Comparison of ENCODE assay signal across 14 cellular contexts in the genomic region with DNA sequence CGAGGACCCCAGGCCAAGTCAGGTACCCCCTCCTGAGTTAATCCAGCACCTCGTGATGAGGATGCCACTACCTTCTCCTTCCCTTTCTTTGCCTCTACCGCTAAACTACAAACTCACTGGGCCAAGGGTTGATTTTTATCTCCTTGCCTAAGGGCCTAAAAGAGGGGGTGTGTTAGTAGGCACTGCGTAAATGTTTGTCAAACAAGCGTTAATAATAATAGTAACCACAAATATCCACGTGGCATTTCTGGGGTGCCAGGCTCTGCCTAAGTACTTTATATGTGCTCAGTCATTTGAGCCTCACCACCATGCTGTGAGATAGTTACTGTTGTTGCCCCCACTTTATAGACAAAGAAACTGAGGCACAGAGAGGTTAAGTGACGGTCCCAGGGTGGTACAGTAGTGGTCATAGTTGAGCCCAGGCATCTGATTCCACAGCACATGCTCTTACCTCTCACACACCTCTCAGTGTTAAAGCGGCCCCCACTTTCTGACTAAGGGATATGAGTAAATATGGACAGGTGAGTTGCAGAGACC. TPM values are rescaled to one million over a fixed set of nuclear protein-coding genes. Genes with fewer than 3 reads are reported as not detected.
A peak's percentile ranks its signal among the peaks of the same experiment; 100 is the strongest.
DNase-seq lines count a peak whose midpoint lies in the region; ATAC-seq and TF ChIP-seq lines count a peak whose summit lies in the region.
"Had no signal": no experiment of that assay in that cellular context is flagged by ENCODE, and none has a peak within 500 bp of the region (broad histone marks: within the 10 kb centered on the region; RNA-seq: fewer than 3 reads in every experiment).

No MANE protein-coding gene starts in this region.

- H3K27me3 ChIP-seq in mammary epithelial cell (ENCODE audit: insufficient read depth, low read length), result no peaks in the 10 kb centered on the region
- H3K27me3 ChIP-seq in esophagus squamous epithelium, result no peaks in the 10 kb centered on the region
- H3K27me3 ChIP-seq in uterus, result no peaks in the 10 kb centered on the region
- H3K27me3 ChIP-seq: ovary had no signal

- H3K9me3 Mint-ChIP-seq in MCF 10A (ENCODE audit: unreplicated experiment) (no peaks in the 10 kb centered on the region), osteocyte (ENCODE audit: unreplicated experiment) (peaks cover 5% of the 10 kb centered on the region)
- H3K9me3 Mint-ChIP-seq: stimulated activated naive CD8-positive, alpha-beta T cell treated with anti-CD3 and anti-CD28 coated beads, Interleukin-15, amount 100 ng/mL, for 72 hours had no signal

- H4K20me1 ChIP-seq in mammary epithelial cell (ENCODE audit: insufficient read depth, low read length), result no peaks in the 10 kb centered on the region

- TF ChIP-seq CTCF in MCF 10A (IDR thresholded peaks at IDR 0.05; ENCODE audit: unreplicated experiment) (no peak), mammary epithelial cell (conservative IDR thresholded peaks at IDR 0.05 in 1 of 2, IDR thresholded peaks at IDR 0.05 in 1 of 2; ENCODE audit: extremely low read depth in 1 of 2, insufficient read depth in 1 of 2, low read depth in 1 of 2, low read length in 2 of 2) (no peak), esophagus squamous epithelium (IDR thresholded peaks at IDR 0.05) (no peak), osteocyte (IDR thresholded peaks at IDR 0.05) (no peak), uterus (IDR thresholded peaks at IDR 0.05) (no peak)

- POLR2A ChIA-PET in MCF 10A (lab: Yijun Ruan, JAX), result interaction anchor here (0.5 to 6.0 kb wide), 35 partner anchors 9 to 479 kb away, joined by 3 to 131 read pairs (median 6); a partner anchor contains a TSS

- DNase-seq in MCF 10A (ENCODE audit: unreplicated experiment) (no peak), mammary epithelial cell (no peak), esophagus squamous epithelium (lab: John Stamatoyannopoulos, UW) (no peak), osteocyte (ENCODE audit: extremely low spot score, unreplicated experiment) (no peak), uterus (no peak), GM19240 (ENCODE audit: insufficient read length, low spot score) (no peak), C1 segment of cervical spinal cord (lab: John Stamatoyannopoulos, UW) (no peak)
- DNase-seq: 8988T; activated naive CD4-positive, alpha-beta T cell treated with anti-CD3 and anti-CD28 coated beads, Interleukin-2, amount 50 U/mL, for 16 hours; NCI-H2227 treated with DMSO at 0.1 percent for 48 hours; stimulated activated CD4-positive, alpha-beta T cell treated with anti-CD3 and anti-CD28 coated beads, Interleukin-4, amount 100 ng/mL, for 24 hours; stimulated activated naive CD8-positive, alpha-beta T cell treated with anti-CD3 and anti-CD28 coated beads, Interleukin-15, amount 100 ng/mL, for 72 hours had no signal

- no peak overlapping the region for H3K4me3 ChIP-seq in mammary epithelial cell (replicated peaks in 1 of 3; ENCODE audit: insufficient read depth in 1 of 3, low read depth in 2 of 3, low read length in 3 of 3)
- H3K4me3 ChIP-seq in esophagus squamous epithelium, result no peak overlapping the region
- no peak overlapping the region for H3K4me3 ChIP-seq in uterus

- H3K4me3 Mint-ChIP-seq in MCF 10A (ENCODE audit: unreplicated experiment) (peak overlapping the region; percentile 61), osteocyte (ENCODE audit: unreplicated experiment) (no peak overlapping the region)
- H3K4me3 Mint-ChIP-seq: stimulated activated naive CD8-positive, alpha-beta T cell treated with anti-CD3 and anti-CD28 coated beads, Interleukin-15, amount 100 ng/mL, for 72 hours had no signal

- peaks cover 87% of the 10 kb centered on the region for H3K36me3 Mint-ChIP-seq in MCF 10A (ENCODE audit: insufficient read depth, unreplicated experiment)
- H3K36me3 Mint-ChIP-seq in osteocyte (ENCODE audit: unreplicated experiment), result peaks cover 38% of the 10 kb centered on the region

- H3K27ac ChIP-seq in mammary epithelial cell (ENCODE audit: insufficient read depth, low read depth, low read length), result no peak overlapping the region
- H3K27ac ChIP-seq in esophagus squamous epithelium, result peak overlapping the region in 3 of 4 donors; percentile 53 to 75 (median 69)
- H3K27ac ChIP-seq in uterus, result peak overlapping the region; percentile 90 to 95

- dilution Hi-C loops in mammary epithelial cell (cut with HindIII; ENCODE audit: low sequenced_read_pairs), result no loop called here

- no peaks in the 10 kb centered on the region for H3K9me3 ChIP-seq in mammary epithelial cell (replicated peaks; ENCODE audit: insufficient read depth, low read length)
- no peaks in the 10 kb centered on the region for H3K9me3 ChIP-seq in esophagus squamous epithelium
- no peaks in the 10 kb centered on the region for H3K9me3 ChIP-seq in uterus
- H3K9me3 ChIP-seq: ovary had no signal

- TF ChIP-seq POLR2A in esophagus squamous epithelium (IDR thresholded peaks at IDR 0.05) (no peak), uterus (IDR thresholded peaks at IDR 0.05) (no peak)

- in situ Hi-C loops in mammary epithelial cell (cut with MboI; ENCODE audit: low sequenced_read_pairs in 2 of 2), result no loop called here

- H3K9ac ChIP-seq in mammary epithelial cell (ENCODE audit: insufficient read depth, low read length), result no peak overlapping the region

- H3K36me3 ChIP-seq in mammary epithelial cell (ENCODE audit: insufficient read depth, low read length) (no peaks in the 10 kb centered on the region), esophagus squamous epithelium (peaks cover 0 to 60% (median 0%) of the 10 kb centered on the region in 3 donors), uterus (no peaks in the 10 kb centered on the region)
- H3K36me3 ChIP-seq: ovary had no signal

- BruUV-seq in MCF 10A (replicated peaks; lab: Mats Ljungman, UMichigan) (TSS peak; percentile 99), mammary epithelial cell (replicated peaks; lab: Mats Ljungman, UMichigan) (no TSS peak)

- no peak overlapping the region for H3K4me2 ChIP-seq in mammary epithelial cell (ENCODE audit: insufficient read depth, low read depth, low read length)

- H3K4me1 ChIP-seq in mammary epithelial cell (ENCODE audit: insufficient read depth, low read length) (peaks cover 13% of the 10 kb centered on the region), esophagus squamous epithelium (peaks cover 6 to 44% (median 7%) of the 10 kb centered on the region in 3 donors), uterus (peaks cover 0 to 9% of the 10 kb centered on the region in 2 donors)

- no peak overlapping the region for H2AFZ ChIP-seq in mammary epithelial cell (ENCODE audit: low read depth, low read length)

- CTCF ChIA-PET in MCF 10A (lab: Yijun Ruan, JAX), result interaction anchor here (0.7 to 2.4 kb wide), 9 partner anchors 9 to 174 kb away, joined by 3 to 11 read pairs (median 4); no protein-coding TSS in a partner anchor
- CTCF ChIA-PET in mammary epithelial cell (lab: Charles Lee; ENCODE audit: low non-redundant PET), result no interaction called here

- H3K79me2 ChIP-seq in mammary epithelial cell (ENCODE audit: insufficient read depth, low read length), result peaks cover 15% of the 10 kb centered on the region

- H3K27ac Mint-ChIP-seq in MCF 10A (ENCODE audit: low read depth, unreplicated experiment), result peak overlapping the region; percentile 98
- H3K27ac Mint-ChIP-seq in osteocyte (ENCODE audit: unreplicated experiment), result peak overlapping the region; percentile 23

- 75% methylated on average over 8 of the region's 8 CpGs for WGBS in mammary epithelial cell (ENCODE audit: low coverage, missing lambda C conversion rate)
- 73 to 78% methylated on average over 7 of the region's 8 CpGs for WGBS in esophagus squamous epithelium, 2 donors

- ATAC-seq in HG03045 (IDR thresholded peaks at IDR 0.05; ENCODE audit: unreplicated experiment), result no peak
- ATAC-seq: stimulated activated naive CD8-positive, alpha-beta T cell treated with anti-CD3 and anti-CD28 coated beads, Interleukin-15, amount 100 ng/mL, for 72 hours had no signal

- H3K27me3 Mint-ChIP-seq in MCF 10A (ENCODE audit: insufficient read depth, unreplicated experiment) (no peaks in the 10 kb centered on the region), osteocyte (ENCODE audit: unreplicated experiment) (no peaks in the 10 kb centered on the region)
- H3K27me3 Mint-ChIP-seq: stimulated activated naive CD8-positive, alpha-beta T cell treated with anti-CD3 and anti-CD28 coated beads, Interleukin-15, amount 100 ng/mL, for 72 hours had no signal

- H3K4me1 Mint-ChIP-seq in MCF 10A (ENCODE audit: insufficient read depth, unreplicated experiment) (peaks cover 51% of the 10 kb centered on the region), osteocyte (ENCODE audit: unreplicated experiment) (peaks cover 35% of the 10 kb centered on the region)

- intact Hi-C loops in MCF 10A (cut with micrococcal nuclease) (loop anchor here (2.0 kb wide), 2 partner anchors 18 kb away; no protein-coding TSS in a partner anchor), mammary epithelial cell (cut with micrococcal nuclease) (loop anchor here (2.0 kb wide), 1 partner anchor 16 kb away; no protein-coding TSS in a partner anchor), esophagus squamous epithelium (cut with DNase I) (no loop called here), uterus (cut with DNase I; ENCODE audit: low total_unique reads) (no loop called here)

RNA-seq across cellular contexts. Expression of a gene that starts 52.4 kb away (rescaled TPM):
- total RNA-seq in MCF 10A (2022), result 257 and 292 TPM in 2 replicates
- 10 to 100 TPM; 58.8 to 98.6 TPM for total RNA-seq in mammary epithelial cell
- 111 TPM for polyA plus RNA-seq in mammary epithelial cell
- polyA minus RNA-seq in mammary epithelial cell, result 158 TPM
- total RNA-seq in esophagus squamous epithelium, result 10 to 100 TPM; 50.9 to 83.0 (median 65.5) TPM
- total RNA-seq in osteocyte, result 174 and 175 TPM in 2 replicates
- 100 to 1,000 TPM in 1 of 4 donors, 10 to 100 TPM in 3; 34.8 to 130 (median 67.7) TPM for total RNA-seq in uterus

Comparison
In these comparisons a context has a peak if more than half of its experiments do, and no peak if none do; other contexts are left out.
1. intact Hi-C loops: an anchor here in MCF 10A (2.0 kb wide) and mammary epithelial cell (2.0 kb wide); none called in esophagus squamous epithelium and uterus.